Comparison of ENCODE assay signal across 29 cellular contexts in the genomic region with DNA sequence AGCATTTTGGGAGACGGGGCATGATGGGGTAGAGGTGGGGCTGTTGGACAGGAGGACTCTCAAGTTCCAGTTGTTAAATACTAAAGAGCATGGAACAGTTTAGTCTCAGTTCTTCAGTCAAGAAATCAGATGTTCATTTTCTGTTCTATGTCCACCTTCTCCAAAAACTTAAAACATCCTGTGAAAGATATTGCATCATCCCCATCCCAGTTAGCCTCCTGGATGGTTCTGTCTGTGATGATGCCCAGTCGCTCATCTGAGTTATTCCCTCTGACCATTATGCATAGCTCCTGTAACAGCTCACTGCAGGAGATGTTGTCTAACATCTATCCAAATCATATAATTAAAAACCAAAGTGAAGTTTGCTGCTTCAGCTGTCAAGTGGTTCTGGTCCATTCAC.
"Had no signal": no experiment of that assay in that cellular context is flagged by ENCODE, and none has a peak within 500 bp of the region (broad histone marks: within the 10 kb centered on the region; RNA-seq: fewer than 3 reads in every experiment).

No MANE protein-coding gene starts in this region.

- H3K4me3 Mint-ChIP-seq: dendritic cell treated with granulocyte-macrophage colony-stimulating factor and Interleukin-4, amounts not matched to agents 40 ng/mL and 50 ng/mL, for 4 days; effector memory CD8-positive, alpha-beta T cell had no signal

- H3K4me1 ChIP-seq: colonic mucosa, esophagus muscularis mucosa, esophagus squamous epithelium, gastrocnemius medialis, gastroesophageal sphincter, heart left ventricle, heart right ventricle had no signal

- H3K4me3 ChIP-seq: colonic mucosa, coronary artery, dorsolateral prefrontal cortex, esophagus muscularis mucosa, esophagus squamous epithelium, gastrocnemius medialis, gastroesophageal sphincter, heart left ventricle, heart right ventricle, hepatocyte had no signal

- H3K79me2 ChIP-seq: hepatocyte had no signal

- FAIRE-seq: colon, endometrium, endothelial cell of umbilical vein, frontal cortex had no signal

- H3K36me3 ChIP-seq: colonic mucosa, esophagus muscularis mucosa, esophagus squamous epithelium, gastrocnemius medialis, gastroesophageal sphincter, heart left ventricle, heart right ventricle had no signal

- H3K27me3 ChIP-seq: esophagus muscularis mucosa, esophagus squamous epithelium, foreskin keratinocyte, gastrocnemius medialis, gastroesophageal sphincter, hepatocyte had no signal

- H3K9me3 Mint-ChIP-seq: dendritic cell treated with granulocyte-macrophage colony-stimulating factor and Interleukin-4, amounts not matched to agents 40 ng/mL and 50 ng/mL, for 4 days; effector memory CD8-positive, alpha-beta T cell had no signal

- H3K27me3 Mint-ChIP-seq: dendritic cell treated with granulocyte-macrophage colony-stimulating factor and Interleukin-4, amounts not matched to agents 40 ng/mL and 50 ng/mL, for 4 days had no signal

- ATAC-seq: effector memory CD8-positive, alpha-beta T cell; esophagus mucosa; foreskin keratinocyte; gastrocnemius medialis; gastroesophageal sphincter; heart left ventricle; heart right ventricle had no signal

- H3K4me2 ChIP-seq: hepatocyte had no signal

- DNase-seq: colonic mucosa; cortex of kidney; dermis blood vessel endothelial cell; dorsolateral prefrontal cortex; effector CD4-positive, alpha-beta T cell; effector CD8-positive, alpha-beta T cell; effector memory CD4-positive, alpha-beta T cell; effector memory CD8-positive, alpha-beta T cell; erythroblast; esophagus squamous epithelium; foreskin fibroblast; foreskin keratinocyte; foreskin melanocyte; gastrocnemius medialis; glutamatergic neuron; head of caudate nucleus; heart left ventricle; heart right ventricle had no signal

- H3K27ac Mint-ChIP-seq: dendritic cell treated with granulocyte-macrophage colony-stimulating factor and Interleukin-4, amounts not matched to agents 40 ng/mL and 50 ng/mL, for 4 days; effector memory CD8-positive, alpha-beta T cell had no signal

- H3K9me3 ChIP-seq: colonic mucosa, esophagus muscularis mucosa, esophagus squamous epithelium, gastrocnemius medialis, gastroesophageal sphincter, heart left ventricle, heart right ventricle had no signal

- H2AFZ ChIP-seq: hepatocyte had no signal

- H3K27ac ChIP-seq: colonic mucosa, coronary artery, dorsolateral prefrontal cortex, epithelial cell of prostate, esophagus muscularis mucosa, esophagus squamous epithelium, foreskin keratinocyte, gastrocnemius medialis, gastroesophageal sphincter, heart left ventricle, heart right ventricle, hepatocyte had no signal
